In genomic region chr11:10325398-10326079, GRCh38 we compare ENCODE assay signal across 12 cellular contexts. TPM values are rescaled to one million over a fixed set of nuclear protein-coding genes. Genes with fewer than 3 reads are reported as not detected.
A peak's percentile ranks its signal among the peaks of the same experiment; 100 is the strongest.
DNase-seq lines count a peak whose midpoint lies in the region; ATAC-seq and TF ChIP-seq lines count a peak whose summit lies in the region.
"Had no signal": no experiment of that assay in that cellular context is flagged by ENCODE, and none has a peak within 500 bp of the region (broad histone marks: within the 10 kb centered on the region; RNA-seq: fewer than 3 reads in every experiment).

No MANE protein-coding gene starts in this region.

- H3K9me3 ChIP-seq in gastroesophageal sphincter: no peaks in the 10 kb centered on the region
- no peaks in the 10 kb centered on the region for H3K9me3 ChIP-seq in skeletal muscle tissue (ENCODE audit: control insufficient read depth in 3 of 3, low read length in 3 of 3)
- no peaks in the 10 kb centered on the region for H3K9me3 ChIP-seq in neural progenitor cell (ENCODE audit: low read depth)
- H3K9me3 ChIP-seq in CD4-positive, alpha-beta memory T cell (ENCODE audit: control insufficient read depth in 1 of 2, low read length in 2 of 2): no peaks in the 10 kb centered on the region

- intact Hi-C loops in CD4-positive, alpha-beta memory T cell (cut with micrococcal nuclease): no loop called here

- no peak overlapping the region for H3K27ac Mint-ChIP-seq in neural progenitor cell
- H3K27ac Mint-ChIP-seq in CD4-positive, alpha-beta memory T cell: no peak overlapping the region
- H3K27ac Mint-ChIP-seq: activated B cell treated with CpG ODN at 0.5 μM for 24 hours; CD8-positive, alpha-beta memory T cell; effector memory CD8-positive, alpha-beta T cell had no signal

- H3K36me3 ChIP-seq in gastroesophageal sphincter (no peaks in the 10 kb centered on the region), skeletal muscle tissue (ENCODE audit: control insufficient read depth in 3 of 3, insufficient read depth in 3 of 3, low read length in 3 of 3) (no peaks in the 10 kb centered on the region), neural progenitor cell (no peaks in the 10 kb centered on the region)
- no peaks in the 10 kb centered on the region for H3K36me3 ChIP-seq in CD4-positive, alpha-beta memory T cell (ENCODE audit: insufficient read depth, low read length)

- peaks cover 3% of the 10 kb centered on the region for H3K9me3 Mint-ChIP-seq in neural progenitor cell
- H3K9me3 Mint-ChIP-seq in CD4-positive, alpha-beta memory T cell: no peaks in the 10 kb centered on the region
- H3K9me3 Mint-ChIP-seq: activated B cell treated with CpG ODN at 0.5 μM for 24 hours; CD8-positive, alpha-beta memory T cell; effector memory CD8-positive, alpha-beta T cell had no signal

- ATAC-seq in gastroesophageal sphincter: peak; percentile 29
- ATAC-seq in GM18517 (IDR thresholded peaks at IDR 0.05; ENCODE audit: unreplicated experiment): no peak
- ATAC-seq: effector memory CD8-positive, alpha-beta T cell had no signal

- no peaks in the 10 kb centered on the region for H3K27me3 Mint-ChIP-seq in neural progenitor cell (ENCODE audit: insufficient read depth, low read depth)
- peaks cover 8 to 18% of the 10 kb centered on the region in 2 donors for H3K27me3 Mint-ChIP-seq in CD4-positive, alpha-beta memory T cell

- H2AFZ ChIP-seq in neural progenitor cell (replicated peaks): no peak overlapping the region

- no peaks in the 10 kb centered on the region for H3F3A ChIP-seq in neural progenitor cell (ENCODE audit: low read depth)

- H3K27me3 ChIP-seq in gastroesophageal sphincter (no peaks in the 10 kb centered on the region), skeletal muscle tissue (ENCODE audit: control insufficient read depth in 3 of 3, insufficient read depth in 3 of 3, low read length in 3 of 3) (no peaks in the 10 kb centered on the region), neural progenitor cell (no peaks in the 10 kb centered on the region)
- peaks cover 4% of the 10 kb centered on the region for H3K27me3 ChIP-seq in CD4-positive, alpha-beta memory T cell (ENCODE audit: insufficient read depth, low read length)

- no peaks in the 10 kb centered on the region for H4K20me1 ChIP-seq in neural progenitor cell (ENCODE audit: low read depth)

- TF ChIP-seq POLR2A in gastroesophageal sphincter (IDR thresholded peaks at IDR 0.05): no peak

- peak; percentile 83 for DNase-seq in GM04503 (ENCODE audit: low read depth)
- peak; percentile 84 for DNase-seq in amniotic epithelial cell (ENCODE audit: low read depth)
- no peak for DNase-seq in NCI-H774 (lab: John Stamatoyannopoulos, UW)
- no peak for DNase-seq in neural progenitor cell (ENCODE audit: low spot score)
- DNase-seq in CD4-positive, alpha-beta memory T cell: no peak
- DNase-seq: activated B cell treated with CpG ODN at 0.5 μM for 24 hours; CD8-positive, alpha-beta memory T cell; effector memory CD8-positive, alpha-beta T cell; NCI-H187 had no signal

- no peak overlapping the region for H3K4me3 Mint-ChIP-seq in neural progenitor cell
- H3K4me3 Mint-ChIP-seq in CD4-positive, alpha-beta memory T cell: no peak overlapping the region
- H3K4me3 Mint-ChIP-seq: activated B cell treated with CpG ODN at 0.5 μM for 24 hours; CD8-positive, alpha-beta memory T cell; effector memory CD8-positive, alpha-beta T cell had no signal

- H3K27ac ChIP-seq in gastroesophageal sphincter (peak overlapping the region; percentile 71 to 86 (median 77)), skeletal muscle tissue (ENCODE audit: low read depth, low read length) (peak overlapping the region; percentile 23), neural progenitor cell (no peak overlapping the region)
- H3K27ac ChIP-seq in CD4-positive, alpha-beta memory T cell (ENCODE audit: low read depth, low read length): no peak overlapping the region

- H3K4me3 ChIP-seq in gastroesophageal sphincter (no peak overlapping the region), skeletal muscle tissue (ENCODE audit: low read length in 3 of 3) (no peak overlapping the region), neural progenitor cell (no peak overlapping the region)
- no peak overlapping the region for H3K4me3 ChIP-seq in CD4-positive, alpha-beta memory T cell (ENCODE audit: low read length in 2 of 2)

- H3K36me3 Mint-ChIP-seq in neural progenitor cell: no peaks in the 10 kb centered on the region
- H3K36me3 Mint-ChIP-seq in CD4-positive, alpha-beta memory T cell: no peaks in the 10 kb centered on the region
- H3K36me3 Mint-ChIP-seq: CD8-positive, alpha-beta memory T cell had no signal

- H3K4me2 ChIP-seq in neural progenitor cell: no peak overlapping the region

- CTCF ChIA-PET in CD4-positive, alpha-beta memory T cell (lab: Charles Lee; ENCODE audit: partially characterized antibody): interaction anchor here (0.7 to 8.2 kb wide), 7 partner anchors 17 to 577 kb away, joined by 3 to 82 read pairs (median 6); partner anchors contain the start of gene ADM

- TF ChIP-seq CTCF in gastroesophageal sphincter (IDR thresholded peaks at IDR 0.05) (no peak), neural progenitor cell (IDR thresholded peaks at IDR 0.05) (no peak)

- peaks cover 15% of the 10 kb centered on the region for H3K4me1 Mint-ChIP-seq in neural progenitor cell
- peaks cover 0 to 2% (median under 1%) of the 10 kb centered on the region in 4 donors for H3K4me1 Mint-ChIP-seq in CD4-positive, alpha-beta memory T cell

- no peak overlapping the region for H3K9ac ChIP-seq in skeletal muscle tissue (ENCODE audit: low read depth in 1 of 3, low read length in 3 of 3)
- no peak overlapping the region for H3K9ac ChIP-seq in neural progenitor cell

- WGBS in gastroesophageal sphincter (ENCODE audit: low coverage in 1 of 2), 2 donors: 13 to 18% methylated on average over 5 to 6 of the region's 6 CpGs

- peaks cover 38 to 88% (median 53%) of the 10 kb centered on the region in 3 donors for H3K4me1 ChIP-seq in gastroesophageal sphincter
- H3K4me1 ChIP-seq in skeletal muscle tissue (ENCODE audit: control insufficient read depth in 3 of 3, insufficient read depth in 3 of 3, low read length in 3 of 3): peaks cover 12 to 15% (median 14%) of the 10 kb centered on the region in 3 donors
- peaks cover 14% of the 10 kb centered on the region for H3K4me1 ChIP-seq in neural progenitor cell
- H3K4me1 ChIP-seq in CD4-positive, alpha-beta memory T cell (ENCODE audit: insufficient read depth, low read length): peaks cover 5% of the 10 kb centered on the region

- POLR2A ChIA-PET in CD4-positive, alpha-beta memory T cell (lab: Charles Lee; ENCODE audit: partially characterized antibody): no interaction called here

- no peaks in the 10 kb centered on the region for H3K79me2 ChIP-seq in neural progenitor cell (ENCODE audit: low read depth)

- TF ChIP-seq EP300 in gastroesophageal sphincter (IDR thresholded peaks at IDR 0.05): no peak

RNA-seq across cellular contexts. Expression of gene ADM, which starts 20.7 kb away (rescaled TPM):
- total RNA-seq in gastroesophageal sphincter (100 to 1,000 TPM in 1 of 4 donors, 10 to 100 TPM in 3; 36.3 to 108 (median 81.8) TPM), skeletal muscle tissue (28.2 TPM), neural progenitor cell (ENCODE audit: low replicate concordance) (3.8 and 8.5 TPM in 2 replicates)
- under 1 TPM; 0.49 to 0.53 TPM for total RNA-seq in CD4-positive, alpha-beta memory T cell
- polyA plus RNA-seq in CD4-positive, alpha-beta memory T cell: under 1 TPM in 1 of 2 donors, not detected in 1; 0.31 TPM

RNA-seq across cellular contexts. Expression of gene SBF2, which starts 31.5 kb away (rescaled TPM):
- total RNA-seq in gastroesophageal sphincter (10 to 100 TPM; 52.8 to 87.9 (median 62.4) TPM), skeletal muscle tissue (34.4 TPM), neural progenitor cell (ENCODE audit: low replicate concordance) (48.2 and 51.1 TPM in 2 replicates)
- total RNA-seq in CD4-positive, alpha-beta memory T cell: 10 to 100 TPM; 13.8 to 15.4 TPM
- polyA plus RNA-seq in CD4-positive, alpha-beta memory T cell: 1 to 10 TPM in 1 of 2 donors, under 1 TPM in 1; 0.50 to 6.7 TPM

Comparison
In these comparisons a context has a peak if more than half of its experiments do, and no peak if none do; other contexts are left out.
1. DNase-seq: peak in GM04503 (single experiment) and amniotic epithelial cell (single experiment); none in NCI-H774 (single experiment), neural progenitor cell (single experiment) and CD4-positive, alpha-beta memory T cell (0 of 5).
2. H3K27ac ChIP-seq: peak in gastroesophageal sphincter (4 of 4) and skeletal muscle tissue (single experiment); none in neural progenitor cell (single experiment) and CD4-positive, alpha-beta memory T cell (single experiment).